Comparison of ENCODE assay signal across 1 cellular context in the genomic region with DNA sequence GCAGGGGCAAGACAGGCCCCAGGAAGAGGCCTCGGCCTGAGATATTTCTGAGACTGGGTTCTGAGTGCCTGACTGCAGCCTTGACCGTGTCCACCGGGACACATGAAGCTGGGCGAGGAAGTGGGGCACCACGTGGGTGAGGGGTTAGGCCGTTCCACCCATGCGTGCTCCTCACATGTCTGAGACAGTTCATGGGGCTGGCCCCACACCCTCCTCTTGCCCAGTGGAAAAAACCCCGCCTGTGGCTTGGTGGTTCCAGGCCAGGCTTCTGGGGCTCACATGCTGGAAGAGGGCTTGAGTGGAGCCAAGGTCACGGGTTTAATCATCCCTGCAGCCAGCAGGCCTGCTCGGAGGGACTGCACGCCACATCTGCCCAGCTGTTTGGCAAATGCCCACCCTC.
TF ChIP-seq lines count a peak whose summit lies in the region.

No MANE protein-coding gene starts in this region.

TF ChIP-seq in GM12878, 131 proteins besides CTCF, POLR2A, EP300 and RAD21 (continued from another document):
- TF ChIP-seq, protein P1, sequence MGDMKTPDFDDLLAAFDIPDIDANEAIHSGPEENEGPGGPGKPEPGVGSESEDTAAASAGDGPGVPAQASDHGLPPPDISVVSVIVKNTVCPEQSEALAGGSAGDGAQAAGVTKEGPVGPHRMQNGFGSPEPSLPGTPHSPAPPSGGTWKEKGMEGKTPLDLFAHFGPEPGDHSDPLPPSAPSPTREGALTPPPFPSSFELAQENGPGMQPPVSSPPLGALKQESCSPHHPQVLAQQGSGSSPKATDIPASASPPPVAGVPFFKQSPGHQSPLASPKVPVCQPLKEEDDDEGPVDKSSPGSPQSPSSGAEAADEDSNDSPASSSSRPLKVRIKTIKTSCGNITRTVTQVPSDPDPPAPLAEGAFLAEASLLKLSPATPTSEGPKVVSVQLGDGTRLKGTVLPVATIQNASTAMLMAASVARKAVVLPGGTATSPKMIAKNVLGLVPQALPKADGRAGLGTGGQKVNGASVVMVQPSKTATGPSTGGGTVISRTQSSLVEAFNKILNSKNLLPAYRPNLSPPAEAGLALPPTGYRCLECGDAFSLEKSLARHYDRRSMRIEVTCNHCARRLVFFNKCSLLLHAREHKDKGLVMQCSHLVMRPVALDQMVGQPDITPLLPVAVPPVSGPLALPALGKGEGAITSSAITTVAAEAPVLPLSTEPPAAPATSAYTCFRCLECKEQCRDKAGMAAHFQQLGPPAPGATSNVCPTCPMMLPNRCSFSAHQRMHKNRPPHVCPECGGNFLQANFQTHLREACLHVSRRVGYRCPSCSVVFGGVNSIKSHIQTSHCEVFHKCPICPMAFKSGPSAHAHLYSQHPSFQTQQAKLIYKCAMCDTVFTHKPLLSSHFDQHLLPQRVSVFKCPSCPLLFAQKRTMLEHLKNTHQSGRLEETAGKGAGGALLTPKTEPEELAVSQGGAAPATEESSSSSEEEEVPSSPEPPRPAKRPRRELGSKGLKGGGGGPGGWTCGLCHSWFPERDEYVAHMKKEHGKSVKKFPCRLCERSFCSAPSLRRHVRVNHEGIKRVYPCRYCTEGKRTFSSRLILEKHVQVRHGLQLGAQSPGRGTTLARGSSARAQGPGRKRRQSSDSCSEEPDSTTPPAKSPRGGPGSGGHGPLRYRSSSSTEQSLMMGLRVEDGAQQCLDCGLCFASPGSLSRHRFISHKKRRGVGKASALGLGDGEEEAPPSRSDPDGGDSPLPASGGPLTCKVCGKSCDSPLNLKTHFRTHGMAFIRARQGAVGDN (IDR thresholded peaks at IDR 0.05), result no peak
TF ChIP-seq in GM12878: peak in this region for 2.
